In the genomic region with DNA sequence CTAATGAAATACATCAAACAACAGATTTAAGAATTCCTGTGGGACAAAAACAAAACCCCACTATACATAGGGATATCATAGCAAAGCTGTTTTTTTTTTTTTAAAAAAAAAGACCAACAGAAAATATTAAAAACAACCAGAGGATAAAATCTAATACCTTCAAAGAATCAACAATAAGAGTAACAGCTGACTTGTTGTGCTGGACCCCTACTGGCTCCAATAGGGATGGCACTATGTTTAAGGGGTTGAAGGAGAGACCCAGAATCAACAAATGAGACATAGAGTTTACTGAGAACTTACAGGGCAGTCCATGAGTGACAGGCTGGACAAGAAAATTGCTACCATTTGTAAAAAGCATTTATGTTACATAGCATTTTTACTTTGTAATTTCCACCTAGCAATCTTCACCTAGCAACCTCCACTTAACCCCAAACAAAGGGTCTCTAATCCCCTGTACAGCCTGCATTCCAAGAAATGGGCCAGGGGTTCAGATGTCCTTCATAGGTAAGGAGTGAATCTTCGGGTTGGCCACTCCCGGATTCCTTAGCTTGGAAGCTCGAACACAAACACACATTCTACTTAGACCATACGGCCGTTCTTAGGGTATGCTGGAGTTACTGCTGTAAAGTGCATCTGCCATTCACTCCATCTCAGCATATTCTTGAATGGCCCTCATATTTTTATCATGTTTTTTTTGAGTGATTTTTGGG, we compare ENCODE assay signal across 11 cellular contexts. TPM values are rescaled to one million over a fixed set of nuclear protein-coding genes. Genes with fewer than 3 reads are reported as not detected.
DNase-seq lines count a peak whose midpoint lies in the region; ATAC-seq, FAIRE-seq and TF ChIP-seq lines count a peak whose summit lies in the region.
"Had no signal": no experiment of that assay in that cellular context is flagged by ENCODE, and none has a peak within 500 bp of the region (broad histone marks: within the 10 kb centered on the region; RNA-seq: fewer than 3 reads in every experiment).

No MANE protein-coding gene starts in this region.

- DNase-seq in A549 (ENCODE audit: low read depth in 1 of 2, low spot score in 1 of 2) (peak; percentile 27 to 33), HuH-7 (ENCODE audit: low spot score) (peak; percentile 13), endothelial cell of umbilical vein (ENCODE audit: low read depth, low spot score) (no peak), GM12892 (ENCODE audit: insufficient read length) (no peak), ascending aorta (ENCODE audit: low spot score in 2 of 2) (no peak), NCI-H510A treated with DMSO at 0.1 percent for 48 hours (lab: John Stamatoyannopoulos, UW) (no peak)
- DNase-seq in activated CD4-positive, alpha-beta T cell treated with anti-CD3 and anti-CD28 coated beads for 4 hours, result no peak
- DNase-seq: C1 segment of cervical spinal cord had no signal

- H3K27ac ChIP-seq in A549 (no peak overlapping the region), endothelial cell of umbilical vein (ENCODE audit: insufficient read depth, low read depth, low read length) (no peak overlapping the region), ascending aorta (no peak overlapping the region)

- no peaks in the 10 kb centered on the region for H3K9me3 ChIP-seq in A549
- H3K9me3 ChIP-seq in endothelial cell of umbilical vein (replicated peaks; ENCODE audit: control insufficient read depth, insufficient read depth, low read length), result no peaks in the 10 kb centered on the region
- H3K9me3 ChIP-seq in ascending aorta, result no peaks in the 10 kb centered on the region

- H3K9ac ChIP-seq in endothelial cell of umbilical vein (replicated peaks; ENCODE audit: extremely low read depth, insufficient read depth, low read length), result no peak overlapping the region

- ATAC-seq in A549, result peak; percentile 55 to 85; a peak in 3 of 6 replicates
- ATAC-seq in GM18517 (IDR thresholded peaks at IDR 0.05; ENCODE audit: unreplicated experiment), result peak; percentile 59

- no peaks in the 10 kb centered on the region for H3K79me2 ChIP-seq in endothelial cell of umbilical vein (ENCODE audit: control insufficient read depth, insufficient read depth, low read length)

- TF ChIP-seq EP300 in A549 (IDR thresholded peaks at IDR 0.05), result no peak

- no peak for TF ChIP-seq RAD21 in A549 (conservative IDR thresholded peaks at IDR 0.05 in 1 of 2, IDR thresholded peaks at IDR 0.05 in 1 of 2)

- peaks cover 3 to 4% of the 10 kb centered on the region in 2 experiments for H3K27me3 ChIP-seq in endothelial cell of umbilical vein (ENCODE audit: control insufficient read depth in 2 of 2, insufficient read depth in 2 of 2, low read length in 2 of 2)
- no peaks in the 10 kb centered on the region for H3K27me3 ChIP-seq in ascending aorta

- intact Hi-C loops in endothelial cell of umbilical vein (cut with micrococcal nuclease) (loop anchor here (2.0 kb wide), 1 partner anchor 273 kb away; no protein-coding TSS in a partner anchor), ascending aorta (cut with DNase I) (loop anchor here (5.0 kb wide), 1 partner anchor 316 kb away; no protein-coding TSS in a partner anchor)

- no peak for TF ChIP-seq CTCF in A549 (IDR thresholded peaks at IDR 0.05)
- peak; percentile 19 to 23 for TF ChIP-seq CTCF in endothelial cell of umbilical vein (IDR thresholded peaks at IDR 0.05; ENCODE audit: extremely low read depth in 1 of 2, insufficient read depth in 1 of 2, low read depth in 1 of 2, low read length in 2 of 2)
- no peak for TF ChIP-seq CTCF in ascending aorta (IDR thresholded peaks at IDR 0.05)

- H3K9me1 ChIP-seq in endothelial cell of umbilical vein (replicated peaks; ENCODE audit: control insufficient read depth, extremely low read depth, insufficient read depth, low read length), result no peaks in the 10 kb centered on the region

- TF ChIP-seq POLR2A in A549 (IDR thresholded peaks at IDR 0.05; ENCODE audit: low read length) (no peak), endothelial cell of umbilical vein (IDR thresholded peaks at IDR 0.05; ENCODE audit: low read depth, low read length) (no peak), GM12892 (IDR thresholded peaks at IDR 0.05; ENCODE audit: low read depth, low read length) (no peak)

- no peaks in the 10 kb centered on the region for H3K36me3 ChIP-seq in endothelial cell of umbilical vein (ENCODE audit: control insufficient read depth in 2 of 2, extremely low read depth in 1 of 2, insufficient read depth in 2 of 2, low read length in 2 of 2)
- H3K36me3 ChIP-seq in ascending aorta, result no peaks in the 10 kb centered on the region

- no peak overlapping the region for H2AFZ ChIP-seq in endothelial cell of umbilical vein (ENCODE audit: low read depth, low read length)

- no peak overlapping the region for H3K4me3 ChIP-seq in A549
- no peak overlapping the region for H3K4me3 ChIP-seq in endothelial cell of umbilical vein (replicated peaks in 1 of 3; ENCODE audit: insufficient read depth in 1 of 3, low read depth in 1 of 3, low read length in 3 of 3)
- no peak overlapping the region for H3K4me3 ChIP-seq in ascending aorta

- 65% methylated on average over 5 of the region's 5 CpGs for WGBS in A549 (ENCODE audit: missing lambda C conversion rate)

- no TSS peak for BruUV-seq in endothelial cell of umbilical vein (replicated peaks; lab: Mats Ljungman, UMichigan)

- H4K20me1 ChIP-seq in endothelial cell of umbilical vein (replicated peaks; ENCODE audit: control insufficient read depth, extremely low read depth, insufficient read depth, low read length), result no peaks in the 10 kb centered on the region

- dilution Hi-C loops in endothelial cell of umbilical vein (cut with MboI; ENCODE audit: extremely low pct_ligation_motif_present, low sequenced_read_pairs), result no loop called here

- POLR2A ChIA-PET in A549 (lab: Yijun Ruan, JAX), result no interaction called here
- POLR2A ChIA-PET in endothelial cell of umbilical vein (lab: Charles Lee), result no interaction called here

- H3K4me2 ChIP-seq in A549 (no peak overlapping the region), endothelial cell of umbilical vein (ENCODE audit: insufficient read depth, low read length) (no peak overlapping the region)

- H3K4me1 ChIP-seq in A549, result no peaks in the 10 kb centered on the region
- H3K4me1 ChIP-seq in endothelial cell of umbilical vein (ENCODE audit: control insufficient read depth, extremely low read depth, insufficient read depth, low read length), result no peaks in the 10 kb centered on the region
- H3K4me1 ChIP-seq in ascending aorta, result no peaks in the 10 kb centered on the region

- CTCF ChIA-PET in A549 (lab: Yijun Ruan, JAX), result interaction anchor here (1.7 to 4.7 kb wide), 4 partner anchors 21 to 316 kb away, joined by 4 to 45 read pairs (median 7); no protein-coding TSS in a partner anchor
- CTCF ChIA-PET in endothelial cell of umbilical vein (lab: Charles Lee), result interaction anchor here (0.9 to 2.5 kb wide), 9 partner anchors 9 to 794 kb away, joined by 3 to 52 read pairs (median 7); no protein-coding TSS in a partner anchor

- no peak for FAIRE-seq in A549 (lab: Jason Lieb, UNC)
- no peak for FAIRE-seq in endothelial cell of umbilical vein (lab: Jason Lieb, UNC)
- no peak for FAIRE-seq in GM12892 (lab: Jason Lieb, UNC)
- FAIRE-seq: endometrium had no signal

TF ChIP-seq in A549, 52 proteins besides CTCF, POLR2A, EP300 and RAD21:
- TF ChIP-seq ZNF302 (CRISPR knock-in tag; IDR thresholded peaks at IDR 0.05) (no peak), HDAC2 (IDR thresholded peaks at IDR 0.05) (no peak)
TF ChIP-seq in A549: peak in this region for 0.

TF ChIP-seq in endothelial cell of umbilical vein, 7 proteins besides CTCF, POLR2A, EP300 and RAD21:
- no peak for TF ChIP-seq MYC (IDR thresholded peaks at IDR 0.05; ENCODE audit: low read depth, low read length)
- no peak for TF ChIP-seq EZH2 (IDR thresholded peaks at IDR 0.05; ENCODE audit: borderline replicate concordance, low read depth, low read length, severe bottlenecking)
- TF ChIP-seq GATA2 (IDR thresholded peaks at IDR 0.05; ENCODE audit: insufficient read depth, insufficient read length, low read depth, low read length), result no peak
- no peak for TF ChIP-seq FOS (IDR thresholded peaks at IDR 0.05; ENCODE audit: borderline replicate concordance, insufficient read depth, low read length)
- TF ChIP-seq, protein P1, sequence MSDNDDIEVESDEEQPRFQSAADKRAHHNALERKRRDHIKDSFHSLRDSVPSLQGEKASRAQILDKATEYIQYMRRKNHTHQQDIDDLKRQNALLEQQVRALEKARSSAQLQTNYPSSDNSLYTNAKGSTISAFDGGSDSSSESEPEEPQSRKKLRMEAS (IDR thresholded peaks at IDR 0.05; ENCODE audit: insufficient read depth, insufficient read length), result no peak
- TF ChIP-seq JUN (IDR thresholded peaks at IDR 0.05; ENCODE audit: borderline replicate concordance, insufficient read depth, insufficient read length, low read depth), result no peak
- TF ChIP-seq POLR2AphosphoS5 (IDR thresholded peaks at IDR 0.05; ENCODE audit: insufficient read depth, low read depth, low read length), result no peak

RNA-seq across cellular contexts. Expression of a gene that starts 25.8 kb away (rescaled TPM):
- polyA plus RNA-seq in A549 (2011; rRNA removed) (not detected in 2 replicates), A549 (2017; fragmentation: RNase III; extraction: RNeasy Plus Mini Kit Qiagen cat#74134 plus additional on column Dnase treatment) (not detected in 3 replicates), endothelial cell of umbilical vein (not detected in 2 replicates)
- polyA plus RNA-seq in A549 (2012; cell fraction: cytosol; rRNA removed), result not detected in 2 replicates
- not detected in 2 replicates for polyA plus RNA-seq in A549 (2012; cell fraction: nucleus; rRNA removed)
- not detected in 2 replicates for polyA minus RNA-seq in A549 (2011; rRNA and poly(A)+ RNA removed)
- total RNA-seq in endothelial cell of umbilical vein (not detected in 2 replicates), ascending aorta (not detected)
- polyA plus RNA-seq in endothelial cell of umbilical vein (2011; cell fraction: cytosol; rRNA removed), result not detected in 2 replicates
- not detected in 2 replicates for polyA plus RNA-seq in endothelial cell of umbilical vein (2011; cell fraction: nucleus; rRNA removed)
- not detected in 2 replicates for polyA plus RNA-seq in endothelial cell of umbilical vein (2012)
- polyA minus RNA-seq in endothelial cell of umbilical vein, result not detected in 2 replicates
- not detected for polyA minus RNA-seq in endothelial cell of umbilical vein (2011; cell fraction: cytosol; rRNA and poly(A)+ RNA removed)
- not detected in 2 replicates for polyA minus RNA-seq in endothelial cell of umbilical vein (2011; cell fraction: nucleus; rRNA and poly(A)+ RNA removed)
- not detected for polyA plus RNA-seq in GM12892 (2012; ENCODE audit: missing spikeins)
- total RNA-seq: mucosa of gallbladder had no signal

Comparison
In these comparisons a context has a peak if more than half of its experiments do, and no peak if none do; other contexts are left out.
1. DNase-seq: peak in A549 (2 of 2) and HuH-7 (single experiment); none in endothelial cell of umbilical vein (single experiment), GM12892 (single experiment), ascending aorta (0 of 2), NCI-H510A treated with DMSO at 0.1 percent for 48 hours (single experiment) and activated CD4-positive, alpha-beta T cell treated with anti-CD3 and anti-CD28 coated beads for 4 hours (0 of 2).
2. CTCF ChIP-seq: peak in endothelial cell of umbilical vein (2 of 2); none in A549 (single experiment) and ascending aorta (0 of 3).